ENCODE assay signal across 23 cellular contexts in the genomic region with DNA sequence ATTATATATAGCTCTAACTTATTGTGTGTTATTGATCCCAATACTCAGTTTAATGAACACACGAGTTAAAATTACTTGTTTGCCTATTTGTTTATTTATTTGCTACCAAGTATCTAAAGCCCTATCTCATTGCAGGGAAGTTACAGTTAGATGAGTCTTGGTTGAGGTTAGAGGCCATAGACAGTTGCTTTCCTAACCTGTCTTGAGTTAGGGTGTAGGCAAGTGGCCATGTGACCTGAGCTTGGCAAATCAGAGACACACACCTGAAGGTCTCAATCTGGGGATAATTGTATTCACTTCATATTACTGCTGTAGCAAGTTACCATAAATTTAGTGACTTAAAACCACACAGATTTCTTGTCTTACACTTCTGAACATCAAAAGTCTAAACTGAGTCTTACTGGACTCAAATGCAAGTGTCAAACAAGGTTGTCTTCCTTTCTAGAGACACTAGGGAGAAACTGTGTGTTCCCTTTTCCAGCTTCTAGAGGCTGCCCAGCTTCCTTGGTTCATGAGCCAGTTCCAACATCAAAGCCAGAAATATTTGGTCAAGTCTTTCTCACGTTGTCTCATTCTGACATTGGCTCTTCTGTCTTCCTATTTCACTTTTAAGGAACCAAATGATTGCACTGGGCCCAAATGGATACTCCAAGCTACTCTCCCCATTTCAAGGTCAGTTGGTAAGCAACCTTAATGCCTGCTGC. TPM values are rescaled to one million over a fixed set of nuclear protein-coding genes. Genes with fewer than 3 reads are reported as not detected.
DNase-seq lines count a peak whose midpoint lies in the region; ATAC-seq and TF ChIP-seq lines count a peak whose summit lies in the region.
"Had no signal": no experiment of that assay in that cellular context is flagged by ENCODE, and none has a peak within 500 bp of the region (broad histone marks: within the 10 kb centered on the region; RNA-seq: fewer than 3 reads in every experiment).

No MANE protein-coding gene starts in this region.

- DNase-seq in HFFc6: no peak
- no peak for DNase-seq in coronary artery (ENCODE audit: low spot score)
- no peak for DNase-seq in kidney tubule cell (ENCODE audit: low spot score)
- no peak for DNase-seq in Caco-2
- DNase-seq: activated CD8-positive, alpha-beta memory T cell treated with anti-CD3 and anti-CD28 coated beads, Interleukin-2, amount 10 ng/mL, durations not matched to agents 7 days and 5 days; anterior cingulate cortex; CD4-positive, alpha-beta memory T cell; cortex of kidney; H7; heart right ventricle; mammary epithelial cell; NCI-H146; NCI-H82; PC-9; stimulated activated naive B cell treated with anti-CD40 and anti-IgM and Interleukin-4, amounts not matched to agents 10 μg/mL and 1 μg/mL and 100 μg/mL, for 72 hours; upper lobe of left lung had no signal

- H3K27ac Mint-ChIP-seq in HFFc6: peak overlapping the region; percentile 83
- H3K27ac Mint-ChIP-seq in Caco-2 (ENCODE audit: unreplicated experiment): no peak overlapping the region
- H3K27ac Mint-ChIP-seq: activated CD8-positive, alpha-beta memory T cell treated with anti-CD3 and anti-CD28 coated beads, Interleukin-2, amount 10 ng/mL, durations not matched to agents 7 days and 5 days; CD4-positive, alpha-beta memory T cell; stimulated activated naive B cell treated with anti-CD40 and anti-IgM and Interleukin-4, amounts not matched to agents 10 μg/mL and 1 μg/mL and 100 μg/mL, for 72 hours had no signal

- intact Hi-C loops in Caco-2 (cut with micrococcal nuclease; ENCODE audit: unreplicated experiment): no loop called here

- H3K4me3 Mint-ChIP-seq in HFFc6: peak overlapping the region; percentile 44
- H3K4me3 Mint-ChIP-seq in Caco-2 (ENCODE audit: unreplicated experiment): no peak overlapping the region
- H3K4me3 Mint-ChIP-seq: activated CD8-positive, alpha-beta memory T cell treated with anti-CD3 and anti-CD28 coated beads, Interleukin-2, amount 10 ng/mL, durations not matched to agents 7 days and 5 days; CD4-positive, alpha-beta memory T cell; neural crest cell; stimulated activated naive B cell treated with anti-CD40 and anti-IgM and Interleukin-4, amounts not matched to agents 10 μg/mL and 1 μg/mL and 100 μg/mL, for 72 hours had no signal

- H3K27ac ChIP-seq in coronary artery (peak overlapping the region; percentile 55 to 65), mesodermal cell (ENCODE audit: low read depth, low read length, severe bottlenecking) (peak overlapping the region; percentile 62), stomach smooth muscle (ENCODE audit: low read length) (peak overlapping the region; percentile 42)
- H3K27ac ChIP-seq: PC-9, SJSA1 had no signal

- 75 to 100% methylated on average over 1 of the region's 2 CpGs for WGBS in mesodermal cell (ENCODE audit: insufficient coverage in 2 of 2), 2 experiments

- POLR2A ChIA-PET in Caco-2 (lab: Charles Lee): no interaction called here

- H3K4me1 Mint-ChIP-seq in HFFc6 (ENCODE audit: low read depth): peaks cover 79% of the 10 kb centered on the region
- H3K4me1 Mint-ChIP-seq in Caco-2 (ENCODE audit: low read depth, unreplicated experiment): no peaks in the 10 kb centered on the region
- H3K4me1 Mint-ChIP-seq: activated CD8-positive, alpha-beta memory T cell treated with anti-CD3 and anti-CD28 coated beads, Interleukin-2, amount 10 ng/mL, durations not matched to agents 7 days and 5 days; stimulated activated naive B cell treated with anti-CD40 and anti-IgM and Interleukin-4, amounts not matched to agents 10 μg/mL and 1 μg/mL and 100 μg/mL, for 72 hours had no signal

- H3K9ac ChIP-seq in stomach smooth muscle (ENCODE audit: low read length in 2 of 2): no peak overlapping the region

- H3K4me1 ChIP-seq in mesodermal cell (ENCODE audit: control insufficient read depth, insufficient read depth, low read length, poor library complexity, severe bottlenecking) (peaks cover 5% of the 10 kb centered on the region), stomach smooth muscle (ENCODE audit: control insufficient read depth, insufficient read depth, low read length) (peaks cover 18% of the 10 kb centered on the region), Caco-2 (no peaks in the 10 kb centered on the region)
- H3K4me1 ChIP-seq: upper lobe of left lung had no signal

- CTCF ChIA-PET in Caco-2 (lab: Charles Lee): interaction anchor here (0.6 kb wide), 1 partner anchor 8 kb away, joined by 5 read pairs; no protein-coding TSS in a partner anchor

- H3K27me3 Mint-ChIP-seq in HFFc6 (ENCODE audit: insufficient read depth): peaks cover 31% of the 10 kb centered on the region
- H3K27me3 Mint-ChIP-seq in Caco-2 (ENCODE audit: insufficient read depth, unreplicated experiment): no peaks in the 10 kb centered on the region
- H3K27me3 Mint-ChIP-seq: stimulated activated naive B cell treated with anti-CD40 and anti-IgM and Interleukin-4, amounts not matched to agents 10 μg/mL and 1 μg/mL and 100 μg/mL, for 72 hours had no signal

- TF ChIP-seq CTCF in HFFc6 (IDR thresholded peaks at IDR 0.05): no peak
- TF ChIP-seq CTCF in coronary artery (IDR thresholded peaks at IDR 0.05): no peak
- no peak for TF ChIP-seq CTCF in Caco-2 (IDR thresholded peaks at IDR 0.05; ENCODE audit: insufficient read depth in 1 of 2, low read depth in 1 of 2, low read length in 1 of 2, severe bottlenecking in 1 of 2, unreplicated experiment in 1 of 2)

- ATAC-seq in GM21529 (IDR thresholded peaks at IDR 0.05; ENCODE audit: unreplicated experiment) (no peak), HG03342 (IDR thresholded peaks at IDR 0.05; ENCODE audit: unreplicated experiment) (no peak)
- ATAC-seq: activated CD8-positive, alpha-beta memory T cell treated with anti-CD3 and anti-CD28 coated beads, Interleukin-2, amount 10 ng/mL, durations not matched to agents 7 days and 5 days; stimulated activated naive B cell treated with anti-CD40 and anti-IgM and Interleukin-4, amounts not matched to agents 10 μg/mL and 1 μg/mL and 100 μg/mL, for 72 hours had no signal

- H3K9me3 Mint-ChIP-seq in HFFc6 (peaks cover 4% of the 10 kb centered on the region; the same call in 1 of the 2 replicates), Caco-2 (ENCODE audit: unreplicated experiment) (no peaks in the 10 kb centered on the region)
- H3K9me3 Mint-ChIP-seq: CD4-positive, alpha-beta memory T cell; neural crest cell; stimulated activated naive B cell treated with anti-CD40 and anti-IgM and Interleukin-4, amounts not matched to agents 10 μg/mL and 1 μg/mL and 100 μg/mL, for 72 hours had no signal

- H3K36me3 Mint-ChIP-seq in HFFc6 (ENCODE audit: low read depth) (peaks cover 51% of the 10 kb centered on the region), Caco-2 (ENCODE audit: insufficient read depth, unreplicated experiment) (peaks cover 5% of the 10 kb centered on the region)
- H3K36me3 Mint-ChIP-seq: activated CD8-positive, alpha-beta memory T cell treated with anti-CD3 and anti-CD28 coated beads, Interleukin-2, amount 10 ng/mL, durations not matched to agents 7 days and 5 days; CD4-positive, alpha-beta memory T cell; stimulated activated naive B cell treated with anti-CD40 and anti-IgM and Interleukin-4, amounts not matched to agents 10 μg/mL and 1 μg/mL and 100 μg/mL, for 72 hours had no signal

- no peak overlapping the region for H3K4me3 ChIP-seq in coronary artery
- no peak overlapping the region for H3K4me3 ChIP-seq in mesodermal cell (ENCODE audit: extremely low read depth, insufficient read depth, low read length, poor library complexity, severe bottlenecking)
- no peak overlapping the region for H3K4me3 ChIP-seq in stomach smooth muscle (ENCODE audit: low read length in 2 of 2)
- no peak overlapping the region for H3K4me3 ChIP-seq in Caco-2 (ENCODE audit: low read depth, low read length)
- H3K4me3 ChIP-seq: heart right ventricle, MG63, PC-9, SJSA1, upper lobe of left lung had no signal

- no TSS peak for BruUV-seq in Caco-2 (replicated peaks; lab: Mats Ljungman, UMichigan)

- H3K9me3 ChIP-seq in mesodermal cell (ENCODE audit: control insufficient read depth, low read length) (no peaks in the 10 kb centered on the region), stomach smooth muscle (ENCODE audit: control insufficient read depth in 2 of 2, low read length in 2 of 2) (no peaks in the 10 kb centered on the region), Caco-2 (no peaks in the 10 kb centered on the region)
- H3K9me3 ChIP-seq: heart right ventricle, MG63, SJSA1, upper lobe of left lung had no signal

- H3K36me3 ChIP-seq in mesodermal cell (ENCODE audit: control insufficient read depth, insufficient read depth, low read length) (peaks cover 17% of the 10 kb centered on the region), stomach smooth muscle (ENCODE audit: control insufficient read depth in 2 of 2, insufficient read depth in 2 of 2, low read length in 2 of 2) (peaks cover 11 to 19% of the 10 kb centered on the region in 2 donors), Caco-2 (ENCODE audit: control insufficient read depth, insufficient read depth, low read length) (no peaks in the 10 kb centered on the region)
- H3K36me3 ChIP-seq: upper lobe of left lung had no signal

- H3K27me3 ChIP-seq in stomach smooth muscle (ENCODE audit: control insufficient read depth in 1 of 2, insufficient read depth in 2 of 2, low read length in 2 of 2) (no peaks in the 10 kb centered on the region), Caco-2 (replicated peaks; ENCODE audit: control insufficient read depth, insufficient read depth, low read length) (no peaks in the 10 kb centered on the region)
- H3K27me3 ChIP-seq: heart right ventricle, MG63, SJSA1, upper lobe of left lung had no signal

RNA-seq across cellular contexts. Expression of a gene that starts 39.7 kb away (rescaled TPM):
- total RNA-seq in HFFc6 (2021; fragmentation: NEBNext Ultra II Directional; extraction: Animal tissue kit (Norgen Biotek cat#: 25700)): 100 to 1,000 TPM; 348 to 594 (median 356) TPM
- 859 TPM for polyA plus RNA-seq in mesodermal cell (2013, experiment 1 of 2)
- 960 TPM for polyA plus RNA-seq in mesodermal cell (2013, experiment 2 of 2)
- total RNA-seq in Caco-2 (2022): 25.4 and 29.2 TPM in 2 replicates
- total RNA-seq: CD4-positive, alpha-beta memory T cell; H7; PC-9 had no signal
- polyA plus RNA-seq: CD4-positive, alpha-beta memory T cell had no signal

Comparison
In these comparisons a context has a peak if more than half of its experiments do, and no peak if none do; other contexts are left out.
1. RNA of a gene that starts 39.7 kb away (total RNA-seq): 348 to 594 TPM in HFFc6; 25.4 to 29.2 TPM in Caco-2; every median in the first group is over 10 times any median in the second.
2. Peak in every context shown above with its lines, with median percentiles within 50 percentile points of each other: H3K27ac ChIP-seq.